29 cellular contexts compared by ENCODE assay signal in genomic region chr6:165962361-165962760, GRCh38.
"Had no signal": no experiment of that assay in that cellular context is flagged by ENCODE, and none has a peak within 500 bp of the region (broad histone marks: within the 10 kb centered on the region; RNA-seq: fewer than 3 reads in every experiment).

No MANE protein-coding gene starts in this region.

- ATAC-seq: activated CD4-positive, CD25-positive, alpha-beta regulatory T cell treated with anti-CD3 and anti-CD28 coated beads, Interleukin-2, amount 50 U/mL, for 24 hours; activated CD8-positive, alpha-beta T cell treated with anti-CD3 and anti-CD28 coated beads for 36 hours; activated naive CD8-positive, alpha-beta T cell treated with anti-CD3 and anti-CD28 coated beads, Interleukin-2, amount 50 U/mL, for 24 hours; esophagus mucosa; T-helper 17 cell had no signal

- H3K27ac ChIP-seq: adrenal gland, ascending aorta, brain microvascular endothelial cell, coronary artery, dorsolateral prefrontal cortex, WERI-Rb-1 had no signal

- H3K9me3 ChIP-seq: adrenal gland, ascending aorta had no signal

- H3K4me3 ChIP-seq: adrenal gland, ascending aorta, coronary artery, dorsolateral prefrontal cortex had no signal

- DNase-seq: activated B cell treated with CpG ODN at 0.5 μM for 24 hours; activated CD4-positive, alpha-beta T cell treated with anti-CD3 and anti-CD28 coated beads for 48 hours; activated CD4-positive, alpha-beta T cell treated with anti-CD3 and anti-CD28 coated beads, Interleukin-2, amount 50 U/mL, for 1 hour; activated CD4-positive, alpha-beta T cell treated with anti-CD3 and anti-CD28 coated beads, Interleukin-2, amount 50 U/mL, for 48 hours; activated CD8-positive, alpha-beta memory T cell treated with anti-CD3 and anti-CD28 coated beads for 24 hours; activated CD8-positive, alpha-beta T cell treated with anti-CD3 and anti-CD28 coated beads for 36 hours; activated effector memory CD4-positive, alpha-beta T cell treated with anti-CD3 and anti-CD28 coated beads, Interleukin-2, amount 50 U/mL, for 16 hours; activated naive CD4-positive, alpha-beta T cell treated with anti-CD3 and anti-CD28 coated beads for 36 hours; activated naive CD8-positive, alpha-beta T cell treated with anti-CD3 and anti-CD28 coated beads for 36 hours; activated naive CD8-positive, alpha-beta T cell treated with anti-CD3 and anti-CD28 coated beads, Interleukin-2, amount 50 U/mL, for 24 hours; activated T-cell treated with anti-CD3 and anti-CD28 coated beads, Interleukin-2, amount 50 U/mL, for 1 hour; activated T-cell treated with anti-CD3 and anti-CD28 coated beads, Interleukin-2, amount 50 U/mL, for 48 hours; adrenal gland; brain microvascular endothelial cell; dorsolateral prefrontal cortex; effector memory CD4-positive, alpha-beta T cell; endodermal cell; foreskin fibroblast; head of caudate nucleus; T-helper 1 cell; T-helper 17 cell; T1000; WERI-Rb-1 had no signal

- H3K27me3 ChIP-seq: adrenal gland, ascending aorta, brain microvascular endothelial cell had no signal

- H3K4me1 ChIP-seq: adrenal gland, ascending aorta had no signal

- H3K36me3 ChIP-seq: adrenal gland, ascending aorta, brain microvascular endothelial cell, WERI-Rb-1 had no signal

- FAIRE-seq: bronchial epithelial cell, frontal cortex had no signal
